Comparison of ENCODE assay signal across 10 cellular contexts in the genomic region with DNA sequence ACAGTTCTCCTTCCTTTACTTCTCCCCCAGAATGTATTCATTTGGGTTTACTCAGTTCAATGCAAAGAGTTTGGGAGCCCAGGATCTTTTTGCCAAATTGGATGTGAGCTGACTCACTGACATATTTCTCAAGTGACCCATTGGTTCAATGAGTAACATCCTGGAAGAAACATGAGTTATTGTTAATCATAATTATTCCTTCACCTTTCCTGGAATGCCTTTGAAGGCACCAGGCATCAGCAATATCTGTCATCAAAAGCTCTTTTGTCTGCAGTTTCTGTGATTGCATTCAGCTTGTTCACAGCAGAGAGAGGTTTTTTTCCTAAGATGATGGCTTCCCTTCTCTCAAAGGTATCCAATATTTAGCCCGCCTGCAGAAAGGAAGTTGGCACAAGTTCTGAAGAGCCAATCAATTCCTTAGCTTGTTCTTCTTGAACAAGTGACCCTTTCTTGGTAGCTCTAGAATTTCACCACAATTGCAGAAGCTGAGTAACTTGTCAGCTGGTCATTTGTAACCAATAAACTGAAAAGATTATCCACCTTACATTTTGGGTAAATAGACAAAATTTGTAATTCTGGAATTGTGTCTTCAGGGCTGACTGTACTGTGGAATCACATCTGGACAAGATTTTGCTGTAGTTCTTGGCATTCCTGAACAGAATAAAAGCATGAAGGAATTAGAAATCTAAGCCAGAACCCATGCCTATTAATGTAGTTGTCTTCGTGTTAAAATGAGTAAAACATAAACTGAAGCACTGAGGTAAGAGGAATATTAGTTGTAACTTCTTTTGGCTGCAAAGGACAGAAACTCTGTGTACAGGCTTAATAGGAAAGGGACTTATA.
DNase-seq lines count a peak whose midpoint lies in the region; ATAC-seq and TF ChIP-seq lines count a peak whose summit lies in the region.
"Had no signal": no experiment of that assay in that cellular context is flagged by ENCODE, and none has a peak within 500 bp of the region (broad histone marks: within the 10 kb centered on the region; RNA-seq: fewer than 3 reads in every experiment).

No MANE protein-coding gene starts in this region.

- ATAC-seq in GM19324 (IDR thresholded peaks at IDR 0.05; ENCODE audit: low FRiP score, unreplicated experiment) (no peak), GM21367 (IDR thresholded peaks at IDR 0.05; ENCODE audit: unreplicated experiment) (no peak)

- H3K4me3 ChIP-seq in fibroblast of the aortic adventitia (ENCODE audit: low read depth, low read length) (no peak overlapping the region), skeletal muscle cell (ENCODE audit: low read depth, low read length) (no peak overlapping the region)

- DNase-seq in GM04503 (ENCODE audit: low read depth) (peak; percentile 91), SW 1271 (lab: John Stamatoyannopoulos, UW) (peak; percentile 80 to 94), fibroblast of the aortic adventitia (ENCODE audit: low read depth) (peak; percentile 97), skeletal muscle cell (ENCODE audit: low read depth) (peak; percentile 83), DMS 273 (lab: John Stamatoyannopoulos, UW; ENCODE audit: unreplicated experiment) (no peak), NCI-H1105 treated with DMSO at 0.1 percent for 48 hours (lab: John Stamatoyannopoulos, UW) (no peak)
- DNase-seq: activated CD4-positive, alpha-beta T cell treated with anti-CD3 and anti-CD28 coated beads for 48 hours; nucleus accumbens had no signal

- TF ChIP-seq CTCF in fibroblast of the aortic adventitia (IDR thresholded peaks at IDR 0.05; ENCODE audit: insufficient read depth, low read length): no peak

Comparison
In these comparisons a context has a peak if more than half of its experiments do, and no peak if none do; other contexts are left out.
1. DNase-seq: peak in GM04503 (single experiment), SW 1271 (2 of 2), fibroblast of the aortic adventitia (single experiment) and skeletal muscle cell (single experiment); none in DMS 273 (single experiment) and NCI-H1105 treated with DMSO at 0.1 percent for 48 hours (single experiment).